In the genomic region with DNA sequence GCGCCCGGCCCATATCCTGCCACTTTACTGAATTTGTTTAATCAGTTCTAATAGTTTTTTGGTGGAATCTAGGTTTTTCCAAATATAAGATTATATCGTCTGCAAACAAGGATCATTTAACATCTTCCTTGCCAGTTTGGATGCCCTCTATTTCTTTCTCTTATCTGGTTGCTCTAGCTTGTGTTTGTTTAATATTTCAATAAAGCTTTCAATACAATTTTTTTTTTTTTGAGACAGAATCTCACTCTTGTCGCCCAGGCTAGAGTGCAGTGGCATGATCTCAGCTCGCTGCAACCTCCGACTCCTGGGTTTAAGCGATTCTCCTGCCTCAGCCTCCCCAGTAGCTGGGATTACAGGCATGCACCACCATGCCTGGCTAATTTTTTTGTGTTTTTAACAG, we compare ENCODE assay signal across 3 cellular contexts. TPM values are rescaled to one million over a fixed set of nuclear protein-coding genes. Genes with fewer than 3 reads are reported as not detected.
"Had no signal": no experiment of that assay in that cellular context is flagged by ENCODE, and none has a peak within 500 bp of the region (broad histone marks: within the 10 kb centered on the region; RNA-seq: fewer than 3 reads in every experiment).

No MANE protein-coding gene starts in this region.

RNA-seq across cellular contexts. Expression of a gene that starts 43.6 kb away (rescaled TPM):
- total RNA-seq: fibroblast of lung, osteoblast had no signal
- polyA plus RNA-seq: keratinocyte had no signal
